Comparison of ENCODE assay signal across 28 cellular contexts in genomic region chr14:88289214-88289613, GRCh38. TPM values are rescaled to one million over a fixed set of nuclear protein-coding genes. Genes with fewer than 3 reads are reported as not detected.
A peak's percentile ranks its signal among the peaks of the same experiment; 100 is the strongest.
DNase-seq lines count a peak whose midpoint lies in the region; ATAC-seq and TF ChIP-seq lines count a peak whose summit lies in the region.
"Had no signal": no experiment of that assay in that cellular context is flagged by ENCODE, and none has a peak within 500 bp of the region (broad histone marks: within the 10 kb centered on the region; RNA-seq: fewer than 3 reads in every experiment).

No MANE protein-coding gene starts in this region.

- ATAC-seq in GM23338 (no peak), HG03196 (IDR thresholded peaks at IDR 0.05; ENCODE audit: unreplicated experiment) (no peak)
- ATAC-seq: mucosa of descending colon, SK-N-SH treated with all-trans-retinoic acid at 6 μM for 48 hours had no signal

- H3K27me3 Mint-ChIP-seq in GM23338 (ENCODE audit: insufficient read depth, low read depth, poor library complexity) = peaks cover 3% of the 10 kb centered on the region
- peaks cover 19% of the 10 kb centered on the region for H3K27me3 Mint-ChIP-seq in activated naive CD4-positive, alpha-beta T cell treated with anti-CD3 and anti-CD28 coated beads for 36 hours (ENCODE audit: low read depth)

- 0 out of 2 replicates have a peak overlapping the region, but pooled peaks have one; percentile 14 for H2AFZ ChIP-seq in GM23338
- H2AFZ ChIP-seq: hepatocyte had no signal

- no peak overlapping the region for H3K27ac ChIP-seq in GM23338 (ENCODE audit: low read depth)
- H3K27ac ChIP-seq: brain microvascular endothelial cell, colonic mucosa, hepatocyte, prostate gland, uterus had no signal

- no peaks in the 10 kb centered on the region for H3K27me3 ChIP-seq in GM23338 (ENCODE audit: insufficient read depth)
- H3K27me3 ChIP-seq: brain microvascular endothelial cell, colonic mucosa, hepatocyte, uterus had no signal

- H3K4me1 Mint-ChIP-seq in GM23338 = no peaks in the 10 kb centered on the region
- H3K4me1 Mint-ChIP-seq in activated naive CD4-positive, alpha-beta T cell treated with anti-CD3 and anti-CD28 coated beads for 36 hours (ENCODE audit: low read depth) = no peaks in the 10 kb centered on the region
- H3K4me1 Mint-ChIP-seq: activated B cell treated with CpG ODN at 0.5 μM for 24 hours; CD4-positive, CD25-positive, alpha-beta regulatory T cell; neural crest cell; stimulated activated effector memory CD8-positive, alpha-beta T cell treated with anti-CD3 and anti-CD28 coated beads, Interleukin-12 subunit alpha, Interleukin-12 subunit beta, amount 100 ng/mL, for 72 hours had no signal

- no peak for TF ChIP-seq CTCF in GM23338 (conservative IDR thresholded peaks at IDR 0.05; ENCODE audit: low read depth in 2 of 2)
- no peak for TF ChIP-seq CTCF in foreskin fibroblast (IDR thresholded peaks at IDR 0.05; ENCODE audit: low read depth, low read length)

- no peaks in the 10 kb centered on the region; the same call in 1 of the 2 replicates for H3K9me2 ChIP-seq in GM23338 (ENCODE audit: insufficient read depth)

- DNase-seq in DMS53 treated with DMSO at 0.1 percent for 48 hours (lab: John Stamatoyannopoulos, UW; ENCODE audit: unreplicated experiment) (peak; percentile 5), GM23338 (ENCODE audit: low spot score) (no peak), SW480 (ENCODE audit: low spot score) (peak; percentile 64), fibroblast of the conjunctiva (ENCODE audit: low read depth) (peak; percentile 9), Ammon's horn (ENCODE audit: low spot score) (no peak), foreskin fibroblast (no peak)
- DNase-seq in activated naive CD4-positive, alpha-beta T cell treated with anti-CD3 and anti-CD28 coated beads for 36 hours = no peak
- DNase-seq: activated B cell treated with CpG ODN at 0.5 μM for 24 hours; activated CD4-positive, alpha-beta memory T cell treated with anti-CD3 and anti-CD28 coated beads for 36 hours; activated effector memory CD4-positive, alpha-beta T cell treated with Interleukin-2 at 50 U/mL for 16 hours; brain microvascular endothelial cell; CD4-positive, CD25-positive, alpha-beta regulatory T cell; colonic mucosa; mucosa of descending colon; NCI-H1048; NCI-H2029; NCI-H446 treated with DMSO at 0.1 percent for 48 hours; RPMI8226; T-helper 9 cell; uterus had no signal

- CTCF ChIA-PET in activated naive CD4-positive, alpha-beta T cell treated with anti-CD3 and anti-CD28 coated beads for 36 hours (lab: Charles Lee) = no interaction called here

- H3K79me2 ChIP-seq in GM23338 (replicated peaks; ENCODE audit: insufficient read depth) = no peaks in the 10 kb centered on the region
- H3K79me2 ChIP-seq: hepatocyte had no signal

- no peaks in the 10 kb centered on the region for H4K20me1 ChIP-seq in GM23338 (replicated peaks; ENCODE audit: insufficient read depth)

- H3K9me3 Mint-ChIP-seq in GM23338 = no peaks in the 10 kb centered on the region
- no peaks in the 10 kb centered on the region for H3K9me3 Mint-ChIP-seq in activated naive CD4-positive, alpha-beta T cell treated with anti-CD3 and anti-CD28 coated beads for 36 hours
- H3K9me3 Mint-ChIP-seq: activated B cell treated with CpG ODN at 0.5 μM for 24 hours; activated CD4-positive, alpha-beta memory T cell treated with anti-CD3 and anti-CD28 coated beads for 36 hours; neural crest cell; stimulated activated effector memory CD8-positive, alpha-beta T cell treated with anti-CD3 and anti-CD28 coated beads, Interleukin-12 subunit alpha, Interleukin-12 subunit beta, amount 100 ng/mL, for 72 hours had no signal

- intact Hi-C loops in activated naive CD4-positive, alpha-beta T cell treated with anti-CD3 and anti-CD28 coated beads for 36 hours (cut with micrococcal nuclease) = no loop called here

- no peaks in the 10 kb centered on the region for H3K36me3 Mint-ChIP-seq in GM23338 (ENCODE audit: low read depth)
- no peaks in the 10 kb centered on the region for H3K36me3 Mint-ChIP-seq in activated naive CD4-positive, alpha-beta T cell treated with anti-CD3 and anti-CD28 coated beads for 36 hours (ENCODE audit: low read depth)
- H3K36me3 Mint-ChIP-seq: activated CD4-positive, alpha-beta memory T cell treated with anti-CD3 and anti-CD28 coated beads for 36 hours; CD4-positive, CD25-positive, alpha-beta regulatory T cell; stimulated activated effector memory CD8-positive, alpha-beta T cell treated with anti-CD3 and anti-CD28 coated beads, Interleukin-12 subunit alpha, Interleukin-12 subunit beta, amount 100 ng/mL, for 72 hours had no signal

- no peaks in the 10 kb centered on the region for H3K4me1 ChIP-seq in GM23338 (ENCODE audit: insufficient read depth)
- H3K4me1 ChIP-seq: colonic mucosa, prostate gland, uterus had no signal

- no peaks in the 10 kb centered on the region for H3K36me3 ChIP-seq in GM23338 (ENCODE audit: insufficient read depth)
- H3K36me3 ChIP-seq: brain microvascular endothelial cell, colonic mucosa, prostate gland, uterus had no signal

- H3K4me3 Mint-ChIP-seq in GM23338 = no peak overlapping the region
- H3K4me3 Mint-ChIP-seq in activated naive CD4-positive, alpha-beta T cell treated with anti-CD3 and anti-CD28 coated beads for 36 hours = no peak overlapping the region
- H3K4me3 Mint-ChIP-seq: activated B cell treated with CpG ODN at 0.5 μM for 24 hours; activated CD4-positive, alpha-beta memory T cell treated with anti-CD3 and anti-CD28 coated beads for 36 hours; CD4-positive, CD25-positive, alpha-beta regulatory T cell; neural crest cell; stimulated activated effector memory CD8-positive, alpha-beta T cell treated with anti-CD3 and anti-CD28 coated beads, Interleukin-12 subunit alpha, Interleukin-12 subunit beta, amount 100 ng/mL, for 72 hours had no signal

- no peak overlapping the region; the same call in 1 of the 2 replicates for H3K27ac Mint-ChIP-seq in GM23338
- no peak overlapping the region for H3K27ac Mint-ChIP-seq in activated naive CD4-positive, alpha-beta T cell treated with anti-CD3 and anti-CD28 coated beads for 36 hours
- H3K27ac Mint-ChIP-seq: activated B cell treated with CpG ODN at 0.5 μM for 24 hours; activated CD4-positive, alpha-beta memory T cell treated with anti-CD3 and anti-CD28 coated beads for 36 hours; CD4-positive, CD25-positive, alpha-beta regulatory T cell; stimulated activated effector memory CD8-positive, alpha-beta T cell treated with anti-CD3 and anti-CD28 coated beads, Interleukin-12 subunit alpha, Interleukin-12 subunit beta, amount 100 ng/mL, for 72 hours had no signal

- no peak overlapping the region for H3K4me2 ChIP-seq in GM23338
- H3K4me2 ChIP-seq: hepatocyte had no signal

- no peaks in the 10 kb centered on the region for H3F3A ChIP-seq in GM23338 (replicated peaks; ENCODE audit: low read depth)

- no peak overlapping the region for H3K4me3 ChIP-seq in GM23338
- no peak overlapping the region for H3K4me3 ChIP-seq in foreskin fibroblast (ENCODE audit: low read depth in 1 of 2, low read length in 2 of 2)
- H3K4me3 ChIP-seq: colonic mucosa, hepatocyte, mucosa of descending colon, prostate gland, uterus had no signal

RNA-seq across cellular contexts. Expression of gene KCNK10, which starts 33.9 kb away (rescaled TPM):
- 1.0 TPM in 2 replicates for total RNA-seq in GM23338 (2014; rRNA removed; shearing (Covaris generic))
- polyA plus RNA-seq in GM23338 (2016; fragmentation: Nextera tagmentation; extraction: Ambion mirVana) = 0.07 and 0.29 TPM in 2 replicates
- not detected for total RNA-seq in activated naive CD4-positive, alpha-beta T cell treated with anti-CD3 and anti-CD28 coated beads for 36 hours
- total RNA-seq: activated CD4-positive, alpha-beta memory T cell treated with anti-CD3 and anti-CD28 coated beads for 36 hours; CD4-positive, CD25-positive, alpha-beta regulatory T cell; fibroblast of villous mesenchyme had no signal
- polyA plus RNA-seq: AG04450; CD4-positive, CD25-positive, alpha-beta regulatory T cell had no signal

Comparison
In these comparisons a context has a peak if more than half of its experiments do, and no peak if none do; other contexts are left out.
1. DNase-seq: peak in DMS53 treated with DMSO at 0.1 percent for 48 hours (single experiment), SW480 (single experiment) and fibroblast of the conjunctiva (single experiment); none in GM23338 (single experiment), Ammon's horn (single experiment), foreskin fibroblast (0 of 2) and activated naive CD4-positive, alpha-beta T cell treated with anti-CD3 and anti-CD28 coated beads for 36 hours (single experiment).